Comparison of ENCODE assay signal across 9 cellular contexts in the genomic region with DNA sequence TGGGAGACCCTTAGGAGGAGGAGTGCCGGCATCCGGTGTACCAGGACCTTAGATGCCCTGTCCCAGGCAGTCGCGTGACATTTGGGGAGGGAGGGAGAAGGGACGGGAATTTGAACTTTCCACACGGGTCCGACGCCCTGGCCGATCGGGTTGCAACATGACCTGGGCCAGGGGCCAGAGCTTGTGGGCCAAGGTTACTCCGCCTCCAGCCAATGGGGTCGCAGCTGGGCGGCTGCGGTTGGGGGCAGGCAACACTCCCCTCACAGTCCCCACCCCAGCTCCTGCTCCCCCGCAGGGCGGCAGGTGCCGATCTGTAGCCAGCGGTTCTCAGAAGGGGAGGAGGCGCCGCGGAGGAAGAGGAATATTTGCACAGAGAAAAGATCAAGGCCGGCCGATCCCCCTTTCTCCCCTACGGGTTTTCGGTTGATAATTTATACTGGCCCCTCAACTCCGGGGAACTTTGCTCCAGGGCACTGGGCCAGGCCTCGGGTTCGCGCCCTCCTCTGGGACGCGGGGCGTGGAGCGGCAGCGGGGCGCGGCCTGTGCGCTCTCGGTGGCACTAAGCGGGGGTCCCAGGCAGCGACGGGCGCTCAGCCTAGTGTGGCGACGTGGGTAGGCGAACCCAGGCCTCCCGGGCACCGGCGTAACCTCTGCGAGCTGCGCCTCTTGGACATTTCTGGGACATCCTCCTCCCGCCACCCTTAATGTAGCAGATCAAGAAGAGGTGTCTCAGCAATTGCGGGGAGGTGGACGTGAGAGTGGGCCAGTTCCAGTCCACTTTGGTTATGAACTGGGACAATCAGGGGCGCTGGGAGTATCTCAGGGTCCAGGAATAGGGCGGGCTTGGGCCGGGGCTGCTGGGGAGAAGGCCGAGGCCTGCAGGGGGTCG. TPM values are rescaled to one million over a fixed set of nuclear protein-coding genes. Genes with fewer than 3 reads are reported as not detected.
DNase-seq lines count a peak whose midpoint lies in the region; ATAC-seq and TF ChIP-seq lines count a peak whose summit lies in the region.
"Had no signal": no experiment of that assay in that cellular context is flagged by ENCODE, and none has a peak within 500 bp of the region (broad histone marks: within the 10 kb centered on the region; RNA-seq: fewer than 3 reads in every experiment).

No MANE protein-coding gene starts in this region.

- no peaks in the 10 kb centered on the region for H4K20me1 ChIP-seq in OCI-LY7 (ENCODE audit: insufficient read depth, low read length)

- H3K27me3 ChIP-seq in adrenal gland (peaks cover 4% of the 10 kb centered on the region), kidney epithelial cell (ENCODE audit: control insufficient read depth, insufficient read depth, low read length) (peaks cover 44% of the 10 kb centered on the region), subcutaneous abdominal adipose tissue (ENCODE audit: control insufficient read depth in 5 of 5, insufficient read depth in 4 of 5, low read length in 5 of 5) (peaks cover 0 to 32% (median 10%) of the 10 kb centered on the region in 5 donors)

- no TSS peak for BruUV-seq in OCI-LY7 (replicated peaks; lab: Mats Ljungman, UMichigan)

- TF ChIP-seq CTCF in adrenal gland (IDR thresholded peaks at IDR 0.05) (no peak), kidney epithelial cell (IDR thresholded peaks at IDR 0.05; ENCODE audit: insufficient read depth, low read length, poor library complexity, severe bottlenecking) (no peak), OCI-LY7 (conservative IDR thresholded peaks at IDR 0.05; ENCODE audit: low read length) (no peak)

- CTCF ChIA-PET in OCI-LY7 (lab: Charles Lee; ENCODE audit: unreplicated experiment), result no interaction called here

- WGBS in adrenal gland, 4 donors, result 0 to 4% (median 2%) methylated on average over 22 to 58 of the region's 58 CpGs

- peak overlapping the region; percentile 55 to 88 (median 65) for H3K27ac ChIP-seq in adrenal gland
- H3K27ac ChIP-seq in subcutaneous abdominal adipose tissue (ENCODE audit: low read depth, low read length), result peak overlapping the region; percentile 91
- H3K27ac ChIP-seq in OCI-LY7 (ENCODE audit: low read depth, low read length, poor library complexity, severe bottlenecking), result no peak overlapping the region

- DNase-seq in NCI-H748 (lab: John Stamatoyannopoulos, UW; ENCODE audit: unreplicated experiment), result peak; percentile 26
- no peak for DNase-seq in NCI-H748 treated with DMSO at 0.1 percent for 48 hours (lab: John Stamatoyannopoulos, UW)
- peak; percentile 76 to 93 (median 89) for DNase-seq in adrenal gland
- DNase-seq in kidney epithelial cell (ENCODE audit: low read depth), result no peak
- no peak for DNase-seq in NCI-H1417 (lab: John Stamatoyannopoulos, UW)
- no peak for DNase-seq in OCI-LY7 (ENCODE audit: low spot score)
- DNase-seq: GOT3 had no signal

- no peak overlapping the region for H2AFZ ChIP-seq in OCI-LY7 (ENCODE audit: low read length)

- peaks cover 12 to 19% of the 10 kb centered on the region in 2 donors for H3K4me1 ChIP-seq in adrenal gland (replicated peaks in 1 of 2)
- H3K4me1 ChIP-seq in subcutaneous abdominal adipose tissue (ENCODE audit: control insufficient read depth in 5 of 5, insufficient read depth in 5 of 5, low read length in 5 of 5), result peaks cover 5 to 53% (median 37%) of the 10 kb centered on the region in 5 donors
- H3K4me1 ChIP-seq in OCI-LY7 (ENCODE audit: insufficient read depth, low read length, poor library complexity, severe bottlenecking), result no peaks in the 10 kb centered on the region

- intact Hi-C loops in adrenal gland (cut with DNase I), result no loop called here
- intact Hi-C loops in OCI-LY7 (cut with micrococcal nuclease; ENCODE audit: unreplicated experiment), result no loop called here

- POLR2A ChIA-PET in OCI-LY7 (lab: Charles Lee), result no interaction called here

- peak in 1 of 2 donors; percentile 76 for TF ChIP-seq POLR2A in adrenal gland (IDR thresholded peaks at IDR 0.05)

- H3K4me3 ChIP-seq in adrenal gland (peak overlapping the region; percentile 15 to 64 (median 44)), kidney epithelial cell (ENCODE audit: low read depth, low read length) (peak overlapping the region; percentile 15), subcutaneous abdominal adipose tissue (ENCODE audit: low read depth in 1 of 5, low read length in 5 of 5) (peak overlapping the region; percentile 63 to 90 (median 73)), OCI-LY7 (ENCODE audit: low read depth, low read length, poor library complexity, severe bottlenecking) (no peak overlapping the region)

- no peaks in the 10 kb centered on the region for H3K9me2 ChIP-seq in OCI-LY7 (ENCODE audit: insufficient read depth, low read length)

- no peak overlapping the region for H3K4me2 ChIP-seq in OCI-LY7 (ENCODE audit: low read length)

- no peaks in the 10 kb centered on the region for H3K79me2 ChIP-seq in OCI-LY7 (ENCODE audit: insufficient read depth, low read depth, low read length)

- H3K9ac ChIP-seq in subcutaneous abdominal adipose tissue (ENCODE audit: low read length in 5 of 5), result peak overlapping the region; percentile 16 to 94 (median 76)

- H3K9me3 ChIP-seq in adrenal gland (replicated peaks in 1 of 3) (no peaks in the 10 kb centered on the region), subcutaneous abdominal adipose tissue (ENCODE audit: control insufficient read depth in 5 of 5, low read length in 5 of 5) (no peaks in the 10 kb centered on the region), OCI-LY7 (ENCODE audit: low read length) (no peaks in the 10 kb centered on the region)

- no peak for ATAC-seq in GM18520 (IDR thresholded peaks at IDR 0.05; ENCODE audit: unreplicated experiment)

- no peaks in the 10 kb centered on the region for H3K36me3 ChIP-seq in adrenal gland (replicated peaks in 1 of 2)
- no peaks in the 10 kb centered on the region for H3K36me3 ChIP-seq in kidney epithelial cell (ENCODE audit: control insufficient read depth, insufficient read depth, low read length)
- peaks cover 0 to 5% (median 0%) of the 10 kb centered on the region in 5 donors for H3K36me3 ChIP-seq in subcutaneous abdominal adipose tissue (ENCODE audit: control insufficient read depth in 5 of 5, insufficient read depth in 5 of 5, low read length in 5 of 5)
- no peaks in the 10 kb centered on the region for H3K36me3 ChIP-seq in OCI-LY7 (ENCODE audit: insufficient read depth, low read length)

RNA-seq across cellular contexts. Expression of gene MLXIPL, which starts 1.2 kb away (rescaled TPM):
- total RNA-seq in adrenal gland (100 to 1,000 TPM in 1 of 8 donors, 10 to 100 TPM in 7; 28.4 to 117 (median 62.7) TPM), kidney epithelial cell (0.04 and 0.14 TPM in 2 replicates), OCI-LY7 (2022) (not detected in 2 replicates)
- polyA plus RNA-seq in adrenal gland, result 100 to 1,000 TPM in 2 of 3 donors, 10 to 100 TPM in 1; 10.3 to 586 (median 248) TPM
- total RNA-seq in OCI-LY7 (2014; rRNA removed; shearing (Covaris generic)), result not detected in 2 replicates

RNA-seq across cellular contexts. Expression of gene VPS37D, which starts 44.5 kb away (rescaled TPM):
- total RNA-seq in adrenal gland (1 to 10 TPM in 5 of 8 donors, under 1 TPM in 3; 0.54 to 7.0 (median 2.0) TPM), kidney epithelial cell (9.0 and 12.2 TPM in 2 replicates), OCI-LY7 (2022) (5.2 and 5.3 TPM in 2 replicates)
- polyA plus RNA-seq in adrenal gland, result 1 to 10 TPM in 2 of 3 donors, under 1 TPM in 1; 0.20 to 2.0 (median 1.4) TPM
- total RNA-seq in OCI-LY7 (2014; rRNA removed; shearing (Covaris generic)), result 2.4 and 5.3 TPM in 2 replicates

RNA-seq across cellular contexts. Expression of gene TBL2, which starts 44.8 kb away (rescaled TPM):
- total RNA-seq in adrenal gland, result 100 to 1,000 TPM in 1 of 8 donors, 10 to 100 TPM in 7; 29.5 to 136 (median 55.2) TPM
- polyA plus RNA-seq in adrenal gland, result 10 to 100 TPM; 14.2 to 47.5 (median 15.3) TPM
- 56.5 and 65.4 TPM in 2 replicates for total RNA-seq in kidney epithelial cell
- total RNA-seq in OCI-LY7 (2014; rRNA removed; shearing (Covaris generic)), result 36.9 and 39.8 TPM in 2 replicates
- 42.8 and 47.9 TPM in 2 replicates for total RNA-seq in OCI-LY7 (2022)

Comparison
In these comparisons a context has a peak if more than half of its experiments do, and no peak if none do; other contexts are left out.
1. DNase-seq: peak in NCI-H748 (single experiment) and adrenal gland (7 of 7); none in NCI-H748 treated with DMSO at 0.1 percent for 48 hours (single experiment), kidney epithelial cell (single experiment), NCI-H1417 (0 of 3) and OCI-LY7 (single experiment).
2. RNA of gene MLXIPL, which starts 1.2 kb away (total RNA-seq): 28.4 to 117 TPM in adrenal gland; 0.04 to 0.14 TPM in kidney epithelial cell and not detected in OCI-LY7; every median in the first group is over 10 times any median in the second.